Comparison of ENCODE assay signal across 12 cellular contexts in the genomic region with DNA sequence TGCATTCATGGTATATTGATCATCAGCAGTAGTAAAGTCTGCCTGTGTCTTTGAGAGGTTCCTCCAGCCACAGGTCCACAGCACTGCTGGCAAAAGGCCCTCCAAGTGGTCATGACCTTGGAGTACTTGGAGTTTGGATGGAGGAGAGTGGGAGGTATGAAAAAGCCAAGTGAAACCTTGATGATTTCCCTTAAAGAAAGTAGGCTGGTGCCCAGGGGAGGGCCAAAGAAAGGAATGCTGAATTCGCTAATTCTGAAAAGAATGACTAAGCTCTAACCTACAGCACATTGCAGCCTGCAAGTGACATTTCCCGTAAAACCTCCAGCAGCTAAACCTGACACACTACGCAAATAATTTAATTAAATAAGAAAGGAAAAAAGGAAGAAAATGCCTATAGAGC.
A peak's percentile ranks its signal among the peaks of the same experiment; 100 is the strongest.
DNase-seq lines count a peak whose midpoint lies in the region; ATAC-seq and TF ChIP-seq lines count a peak whose summit lies in the region.
"Had no signal": no experiment of that assay in that cellular context is flagged by ENCODE, and none has a peak within 500 bp of the region (broad histone marks: within the 10 kb centered on the region; RNA-seq: fewer than 3 reads in every experiment).

No MANE protein-coding gene starts in this region.

- peaks cover 16% of the 10 kb centered on the region for H3K9me3 Mint-ChIP-seq in stimulated activated naive CD8-positive, alpha-beta T cell treated with anti-CD3 and anti-CD28 coated beads, Interleukin-15, Interleukin-2, amounts not matched to agents 100 ng/mL and 50 ng/mL, for 24 hours
- peaks cover 16% of the 10 kb centered on the region for H3K9me3 Mint-ChIP-seq in activated CD8-positive, alpha-beta T cell treated with anti-CD3 and anti-CD28 coated beads for 36 hours

- CTCF ChIA-PET in activated CD8-positive, alpha-beta T cell treated with anti-CD3 and anti-CD28 coated beads for 36 hours (lab: Charles Lee) = interaction anchor here (0.7 to 3.8 kb wide), 12 partner anchors 9 to 338 kb away, joined by 3 to 14 read pairs (median 6); no protein-coding TSS in a partner anchor

- peaks cover 12% of the 10 kb centered on the region for H3K36me3 Mint-ChIP-seq in stimulated activated naive CD8-positive, alpha-beta T cell treated with anti-CD3 and anti-CD28 coated beads, Interleukin-15, Interleukin-2, amounts not matched to agents 100 ng/mL and 50 ng/mL, for 24 hours (ENCODE audit: low read depth)
- peaks cover 23% of the 10 kb centered on the region for H3K36me3 Mint-ChIP-seq in activated CD8-positive, alpha-beta T cell treated with anti-CD3 and anti-CD28 coated beads for 36 hours (ENCODE audit: low read depth)

- no peak for TF ChIP-seq CTCF in activated CD8-positive, alpha-beta T cell treated with anti-CD3 and anti-CD28 coated beads for 36 hours (IDR thresholded peaks at IDR 0.05)

- DNase-seq in stimulated activated naive CD8-positive, alpha-beta T cell treated with anti-CD3 and anti-CD28 coated beads, Interleukin-15, Interleukin-2, amounts not matched to agents 100 U/mL and 50 U/mL, for 24 hours = no peak
- peak; percentile 23 for DNase-seq in activated CD8-positive, alpha-beta T cell treated with anti-CD3 and anti-CD28 coated beads for 36 hours
- DNase-seq in fibroblast of peridontal ligament (ENCODE audit: extremely low read depth) = peak; percentile 24
- DNase-seq in NCI-H510A treated with DMSO at 0.1 percent for 48 hours (lab: John Stamatoyannopoulos, UW) = no peak
- DNase-seq: activated gamma-delta T cell, C1 segment of cervical spinal cord, NCI-H1105, nephron progenitor cell had no signal

- peak overlapping the region; percentile 56 for H3K27ac Mint-ChIP-seq in stimulated activated naive CD8-positive, alpha-beta T cell treated with anti-CD3 and anti-CD28 coated beads, Interleukin-15, Interleukin-2, amounts not matched to agents 100 ng/mL and 50 ng/mL, for 24 hours
- H3K27ac Mint-ChIP-seq in activated CD8-positive, alpha-beta T cell treated with anti-CD3 and anti-CD28 coated beads for 36 hours = peak overlapping the region; percentile 96
- H3K27ac Mint-ChIP-seq: nephron progenitor cell had no signal

- H3K4me1 Mint-ChIP-seq in stimulated activated naive CD8-positive, alpha-beta T cell treated with anti-CD3 and anti-CD28 coated beads, Interleukin-15, Interleukin-2, amounts not matched to agents 100 ng/mL and 50 ng/mL, for 24 hours (ENCODE audit: low read depth) = peaks cover 44% of the 10 kb centered on the region
- H3K4me1 Mint-ChIP-seq in activated CD8-positive, alpha-beta T cell treated with anti-CD3 and anti-CD28 coated beads for 36 hours (ENCODE audit: low read depth) = peaks cover 50% of the 10 kb centered on the region

- no peaks in the 10 kb centered on the region for H3K27me3 Mint-ChIP-seq in stimulated activated naive CD8-positive, alpha-beta T cell treated with anti-CD3 and anti-CD28 coated beads, Interleukin-15, Interleukin-2, amounts not matched to agents 100 ng/mL and 50 ng/mL, for 24 hours
- H3K27me3 Mint-ChIP-seq in activated CD8-positive, alpha-beta T cell treated with anti-CD3 and anti-CD28 coated beads for 36 hours = no peaks in the 10 kb centered on the region

- intact Hi-C loops in activated CD8-positive, alpha-beta T cell treated with anti-CD3 and anti-CD28 coated beads for 36 hours (cut with micrococcal nuclease) = no loop called here

- H3K4me3 Mint-ChIP-seq in stimulated activated naive CD8-positive, alpha-beta T cell treated with anti-CD3 and anti-CD28 coated beads, Interleukin-15, Interleukin-2, amounts not matched to agents 100 ng/mL and 50 ng/mL, for 24 hours = peak overlapping the region; percentile 40
- H3K4me3 Mint-ChIP-seq in activated CD8-positive, alpha-beta T cell treated with anti-CD3 and anti-CD28 coated beads for 36 hours = peak overlapping the region; percentile 62
- H3K4me3 Mint-ChIP-seq: nephron progenitor cell had no signal

- POLR2A ChIA-PET in activated CD8-positive, alpha-beta T cell treated with anti-CD3 and anti-CD28 coated beads for 36 hours (lab: Charles Lee) = interaction anchor here (0.7 to 1.6 kb wide), 15 partner anchors 9 to 338 kb away, joined by 3 to 6 read pairs (median 4); no protein-coding TSS in a partner anchor

- no peak for ATAC-seq in stimulated activated naive CD8-positive, alpha-beta T cell treated with anti-CD3 and anti-CD28 coated beads, Interleukin-15, Interleukin-2, amounts not matched to agents 100 U/mL and 50 U/mL, for 24 hours
- no peak for ATAC-seq in activated CD8-positive, alpha-beta T cell treated with anti-CD3 and anti-CD28 coated beads for 36 hours
- ATAC-seq in GM18498 (IDR thresholded peaks at IDR 0.05; ENCODE audit: unreplicated experiment) (no peak), GM21825 (IDR thresholded peaks at IDR 0.05; ENCODE audit: unreplicated experiment) (no peak), GM18873 (IDR thresholded peaks at IDR 0.05; ENCODE audit: low FRiP score, unreplicated experiment) (no peak)

Comparison
In these comparisons a context has a peak if more than half of its experiments do, and no peak if none do; other contexts are left out.
1. DNase-seq: peak in activated CD8-positive, alpha-beta T cell treated with anti-CD3 and anti-CD28 coated beads for 36 hours (single experiment) and fibroblast of peridontal ligament (single experiment); none in stimulated activated naive CD8-positive, alpha-beta T cell treated with anti-CD3 and anti-CD28 coated beads, Interleukin-15, Interleukin-2, amounts not matched to agents 100 U/mL and 50 U/mL, for 24 hours (single experiment) and NCI-H510A treated with DMSO at 0.1 percent for 48 hours (single experiment).